ENCODE assay signal across 9 cellular contexts in the genomic region with DNA sequence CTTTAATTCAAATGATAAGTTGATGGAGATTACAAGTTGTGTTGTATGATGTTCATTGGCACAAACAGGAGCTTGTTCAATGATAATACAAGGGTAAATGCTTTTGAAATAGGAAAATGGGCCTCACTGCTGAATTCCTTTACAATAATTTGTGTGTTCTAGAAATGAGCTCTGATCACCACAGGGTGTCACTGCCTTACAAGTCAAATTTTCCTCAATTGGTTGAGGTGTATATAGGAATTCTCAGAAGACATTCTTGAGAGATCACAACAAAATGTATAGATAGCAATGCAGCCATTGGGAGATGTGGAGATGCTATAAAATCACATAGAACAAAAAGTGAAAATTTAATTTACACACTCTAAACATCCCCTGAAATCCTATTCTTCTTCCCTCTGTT. TPM values are rescaled to one million over a fixed set of nuclear protein-coding genes. Genes with fewer than 3 reads are reported as not detected.
DNase-seq lines count a peak whose midpoint lies in the region; ATAC-seq and TF ChIP-seq lines count a peak whose summit lies in the region.
"Had no signal": no experiment of that assay in that cellular context is flagged by ENCODE, and none has a peak within 500 bp of the region (broad histone marks: within the 10 kb centered on the region; RNA-seq: fewer than 3 reads in every experiment).

No MANE protein-coding gene starts in this region.

- H3K4me1 ChIP-seq in OCI-LY3 (ENCODE audit: low read length) (no peaks in the 10 kb centered on the region), Peyer's patch (no peaks in the 10 kb centered on the region), suprapubic skin (no peaks in the 10 kb centered on the region)

- peaks cover 2% of the 10 kb centered on the region for H3K27me3 Mint-ChIP-seq in endothelial cell (ENCODE audit: unreplicated experiment)

- no peaks in the 10 kb centered on the region for H4K20me1 ChIP-seq in OCI-LY3 (ENCODE audit: insufficient read depth, low read length)

- H3K4me2 ChIP-seq in OCI-LY3 (ENCODE audit: low read length) = no peak overlapping the region

- ATAC-seq in HG03159 (IDR thresholded peaks at IDR 0.05; ENCODE audit: unreplicated experiment) (no peak), HG03520 (IDR thresholded peaks at IDR 0.05; ENCODE audit: unreplicated experiment) (no peak)

- TF ChIP-seq EP300 in suprapubic skin (IDR thresholded peaks at IDR 0.05) = no peak

- no peaks in the 10 kb centered on the region for H3K9me3 Mint-ChIP-seq in endothelial cell (ENCODE audit: unreplicated experiment)

- no peaks in the 10 kb centered on the region for H3K79me2 ChIP-seq in OCI-LY3 (ENCODE audit: low read length)

- no peaks in the 10 kb centered on the region for H3K36me3 Mint-ChIP-seq in endothelial cell (ENCODE audit: low read depth, unreplicated experiment)

- no peak overlapping the region for H2AFZ ChIP-seq in OCI-LY3 (ENCODE audit: low read depth, low read length)

- H3K9me3 ChIP-seq in OCI-LY3 (ENCODE audit: insufficient read depth, low read length) (no peaks in the 10 kb centered on the region), Peyer's patch (no peaks in the 10 kb centered on the region), suprapubic skin (no peaks in the 10 kb centered on the region)

- DNase-seq in DMS53 treated with DMSO at 0.1 percent for 48 hours (lab: John Stamatoyannopoulos, UW; ENCODE audit: unreplicated experiment) (peak; percentile 29), endothelial cell (ENCODE audit: low spot score) (peak; percentile 3), Peyer's patch (no peak), suprapubic skin (ENCODE audit: low spot score in 2 of 2) (no peak)

- TF ChIP-seq CTCF in 22Rv1 (IDR thresholded peaks at IDR 0.05) = peak; percentile 20; the same call in 1 of the 2 replicates
- TF ChIP-seq CTCF in OCI-LY3 (IDR thresholded peaks at IDR 0.05; ENCODE audit: low read depth, low read length) = peak; percentile 44
- no peak for TF ChIP-seq CTCF in endothelial cell (IDR thresholded peaks at IDR 0.05; ENCODE audit: unreplicated experiment)
- TF ChIP-seq CTCF in Peyer's patch (IDR thresholded peaks at IDR 0.05) = peak in 3 of 6 experiments; percentile 28 to 48 (median 39)
- TF ChIP-seq CTCF in suprapubic skin (IDR thresholded peaks at IDR 0.05) = no peak

- H3K27ac ChIP-seq in 22Rv1 = no peak overlapping the region
- no peak overlapping the region for H3K27ac ChIP-seq in OCI-LY3 (ENCODE audit: low read length)
- H3K27ac ChIP-seq in Peyer's patch = no peak overlapping the region
- no peak overlapping the region for H3K27ac ChIP-seq in suprapubic skin

- no peak overlapping the region for H3K27ac Mint-ChIP-seq in endothelial cell (ENCODE audit: unreplicated experiment)

- H3K4me1 Mint-ChIP-seq in endothelial cell (ENCODE audit: unreplicated experiment) = no peaks in the 10 kb centered on the region

- no peak overlapping the region for H3K4me3 Mint-ChIP-seq in endothelial cell (ENCODE audit: unreplicated experiment)

- no peaks in the 10 kb centered on the region for H3K27me3 ChIP-seq in OCI-LY3 (ENCODE audit: low read depth, low read length)
- no peaks in the 10 kb centered on the region for H3K27me3 ChIP-seq in Peyer's patch
- no peaks in the 10 kb centered on the region for H3K27me3 ChIP-seq in suprapubic skin

- no peak for TF ChIP-seq POLR2A in Peyer's patch (IDR thresholded peaks at IDR 0.05)
- TF ChIP-seq POLR2A in suprapubic skin (IDR thresholded peaks at IDR 0.05) = no peak

- no peak overlapping the region for H3K9ac ChIP-seq in OCI-LY3 (ENCODE audit: low read length)

- H3K4me3 ChIP-seq in OCI-LY3 (ENCODE audit: low read length) (no peak overlapping the region), Peyer's patch (no peak overlapping the region), suprapubic skin (no peak overlapping the region)
- H3K4me3 ChIP-seq: lung had no signal

- H3K36me3 ChIP-seq in OCI-LY3 (replicated peaks; ENCODE audit: low read depth, low read length) (no peaks in the 10 kb centered on the region), Peyer's patch (no peaks in the 10 kb centered on the region), suprapubic skin (peaks cover 27% of the 10 kb centered on the region)

RNA-seq across cellular contexts. Expression of a gene that starts 49.6 kb away (rescaled TPM):
- total RNA-seq in endothelial cell (ENCODE audit: unreplicated experiment) (13.9 TPM), Peyer's patch (10 to 100 TPM in 1 of 4 donors, 1 to 10 TPM in 3; 1.2 to 30.5 (median 3.2) TPM), suprapubic skin (100 to 1,000 TPM in 1 of 4 donors, 10 to 100 TPM in 3; 52.9 to 181 (median 57.0) TPM)

Comparison
In these comparisons a context has a peak if more than half of its experiments do, and no peak if none do; other contexts are left out.
1. CTCF ChIP-seq: peak in 22Rv1 (single experiment) and OCI-LY3 (single experiment); none in endothelial cell (single experiment) and suprapubic skin (0 of 2).
2. DNase-seq: peak in DMS53 treated with DMSO at 0.1 percent for 48 hours (single experiment) and endothelial cell (single experiment); none in Peyer's patch (0 of 3) and suprapubic skin (0 of 2).